Comparison of ENCODE assay signal across 21 cellular contexts in genomic region chrX:134623293-134624045, GRCh38. TPM values are rescaled to one million over a fixed set of nuclear protein-coding genes. Genes with fewer than 3 reads are reported as not detected.
DNase-seq lines count a peak whose midpoint lies in the region; ATAC-seq and TF ChIP-seq lines count a peak whose summit lies in the region.
"Had no signal": no experiment of that assay in that cellular context is flagged by ENCODE, and none has a peak within 500 bp of the region (broad histone marks: within the 10 kb centered on the region; RNA-seq: fewer than 3 reads in every experiment).

No MANE protein-coding gene starts in this region.

- no peaks in the 10 kb centered on the region for H3K27me3 ChIP-seq in SJCRH30
- H3K27me3 ChIP-seq: cardiac muscle cell, foreskin keratinocyte, transverse colon had no signal

- no peak for TF ChIP-seq CTCF in osteocyte (IDR thresholded peaks at IDR 0.05)

- no peaks in the 10 kb centered on the region for H3K9me3 Mint-ChIP-seq in osteocyte (ENCODE audit: unreplicated experiment)
- H3K9me3 Mint-ChIP-seq: activated naive CD8-positive, alpha-beta T cell treated with anti-CD3 and anti-CD28 coated beads for 36 hours; T-helper 1 cell treated with Interleukin-12 subunit alpha and Interleukin-12 subunit beta and Interleukin-4 antibody, amounts not matched to agents 30 μg/mL and 1 μg/mL, for 36 hours had no signal

- no peaks in the 10 kb centered on the region for H3K36me3 ChIP-seq in SJCRH30
- H3K36me3 ChIP-seq: cardiac muscle cell, transverse colon had no signal

- no peak overlapping the region for H3K4me3 ChIP-seq in SJCRH30
- H3K4me3 ChIP-seq: cardiac muscle cell, transverse colon had no signal

- peak overlapping the region; percentile 84 for H3K27ac Mint-ChIP-seq in osteocyte (ENCODE audit: unreplicated experiment)
- H3K27ac Mint-ChIP-seq: activated naive CD8-positive, alpha-beta T cell treated with anti-CD3 and anti-CD28 coated beads for 36 hours; T-helper 1 cell treated with Interleukin-12 subunit alpha and Interleukin-12 subunit beta and Interleukin-4 antibody, amounts not matched to agents 30 μg/mL and 1 μg/mL, for 36 hours had no signal

- H3K27me3 Mint-ChIP-seq in osteocyte (ENCODE audit: unreplicated experiment): no peaks in the 10 kb centered on the region

- no peaks in the 10 kb centered on the region for H3K9me3 ChIP-seq in SJCRH30 (replicated peaks)
- H3K9me3 ChIP-seq: transverse colon had no signal

- peak overlapping the region; percentile 96 for H3K27ac ChIP-seq in SJCRH30
- H3K27ac ChIP-seq: cardiac muscle cell, foreskin keratinocyte, transverse colon had no signal

- peak; percentile 2 for DNase-seq in NCI-H2029 (lab: John Stamatoyannopoulos, UW)
- DNase-seq in NCI-H2029 treated with DMSO at 0.1 percent for 48 hours (lab: John Stamatoyannopoulos, UW): no peak
- no peak for DNase-seq in SJCRH30
- peak; percentile 20 to 61 for DNase-seq in erythroblast (lab: John Stamatoyannopoulos, UW)
- DNase-seq in osteocyte (ENCODE audit: extremely low spot score, unreplicated experiment): no peak
- DNase-seq in stimulated activated CD4-positive, alpha-beta T cell treated with anti-CD3 and anti-CD28 coated beads, Interleukin-4, amount 100 ng/mL, for 1 hour: no peak
- DNase-seq: 8988T; activated naive CD8-positive, alpha-beta T cell treated with anti-CD3 and anti-CD28 coated beads for 36 hours; C1 segment of cervical spinal cord; NCI-H1694; NCI-H345; stimulated activated naive CD8-positive, alpha-beta T cell treated with anti-CD3 and anti-CD28 coated beads, Interleukin-15, Interleukin-2, amounts not matched to agents 100 U/mL and 50 U/mL, for 24 hours; transverse colon had no signal

- peaks cover 40% of the 10 kb centered on the region for H3K4me1 ChIP-seq in SJCRH30
- H3K4me1 ChIP-seq: transverse colon had no signal

- H3K4me3 Mint-ChIP-seq in osteocyte (ENCODE audit: unreplicated experiment): peak overlapping the region; percentile 20
- H3K4me3 Mint-ChIP-seq: activated naive CD8-positive, alpha-beta T cell treated with anti-CD3 and anti-CD28 coated beads for 36 hours; T-helper 1 cell treated with Interleukin-12 subunit alpha and Interleukin-12 subunit beta and Interleukin-4 antibody, amounts not matched to agents 30 μg/mL and 1 μg/mL, for 36 hours had no signal

- no peak for ATAC-seq in GM21390 (IDR thresholded peaks at IDR 0.05; ENCODE audit: unreplicated experiment)
- ATAC-seq in HG03196 (IDR thresholded peaks at IDR 0.05; ENCODE audit: unreplicated experiment): no peak
- ATAC-seq: stimulated activated naive CD8-positive, alpha-beta T cell treated with anti-CD3 and anti-CD28 coated beads, Interleukin-15, Interleukin-2, amounts not matched to agents 100 U/mL and 50 U/mL, for 24 hours had no signal

- H3K4me1 Mint-ChIP-seq in osteocyte (ENCODE audit: unreplicated experiment): peaks cover 30% of the 10 kb centered on the region

- no peaks in the 10 kb centered on the region for H3K36me3 Mint-ChIP-seq in osteocyte (ENCODE audit: unreplicated experiment)
- H3K36me3 Mint-ChIP-seq: activated naive CD8-positive, alpha-beta T cell treated with anti-CD3 and anti-CD28 coated beads for 36 hours had no signal

- TF ChIP-seq POLR2A in erythroblast (IDR thresholded peaks at IDR 0.05; ENCODE audit: low read length): no peak

RNA-seq across cellular contexts. Expression of gene PLAC1, which starts 34.8 kb away (rescaled TPM):
- 2.7 and 4.0 TPM in 2 replicates for total RNA-seq in SJCRH30 (2014; rRNA removed; shearing (Covaris generic))
- total RNA-seq in osteocyte: not detected in 2 replicates
- total RNA-seq: activated CD8-positive, alpha-beta memory T cell treated with anti-CD3 and anti-CD28 coated beads for 36 hours; activated naive CD8-positive, alpha-beta T cell treated with anti-CD3 and anti-CD28 coated beads for 36 hours; HT-29; mononuclear cell had no signal

Comparison
In these comparisons a context has a peak if more than half of its experiments do, and no peak if none do; other contexts are left out.
1. DNase-seq: peak in NCI-H2029 (single experiment) and erythroblast (2 of 2); none in NCI-H2029 treated with DMSO at 0.1 percent for 48 hours (single experiment), SJCRH30 (0 of 2), osteocyte (single experiment) and stimulated activated CD4-positive, alpha-beta T cell treated with anti-CD3 and anti-CD28 coated beads, Interleukin-4, amount 100 ng/mL, for 1 hour (single experiment).